Comparison of ENCODE assay signal across 1 cellular context in the genomic region with DNA sequence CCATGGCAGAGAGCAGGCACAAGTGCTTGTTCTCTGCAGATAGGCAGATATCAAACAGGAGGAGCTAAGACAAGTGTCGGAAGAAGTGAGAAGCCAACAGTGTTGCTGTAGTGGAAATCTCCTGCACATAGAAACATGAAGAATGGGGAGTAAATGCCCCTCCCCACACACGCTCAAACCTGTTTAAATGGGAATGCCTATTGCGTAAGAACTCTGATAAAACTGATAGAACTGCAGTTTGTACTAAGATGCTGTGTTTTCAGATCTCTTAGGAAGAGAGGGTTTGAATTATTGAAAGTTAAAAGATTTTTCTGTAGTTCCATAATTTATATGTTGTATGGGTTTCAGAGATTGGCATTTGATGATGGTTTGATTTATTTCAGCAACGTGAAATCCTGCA.
TF ChIP-seq lines count a peak whose summit lies in the region.

No MANE protein-coding gene starts in this region.

TF ChIP-seq in GM23338, 12 proteins besides CTCF, POLR2A, EP300 and RAD21:
- no peak for TF ChIP-seq NANOG (IDR thresholded peaks at IDR 0.05; ENCODE audit: borderline replicate concordance)
- TF ChIP-seq REST (IDR thresholded peaks at IDR 0.05; ENCODE audit: unreplicated experiment): no peak
- no peak for TF ChIP-seq ETS1 (IDR thresholded peaks at IDR 0.05)
- no peak for TF ChIP-seq JUNB (IDR thresholded peaks at IDR 0.05; ENCODE audit: unreplicated experiment)
- no peak for TF ChIP-seq CREB1 (CRISPR knock-in tag; IDR thresholded peaks at IDR 0.05; ENCODE audit: low read depth)
- TF ChIP-seq EZH2 (IDR thresholded peaks at IDR 0.05; ENCODE audit: low read depth, unreplicated experiment): no peak
- TF ChIP-seq EZH2phosphoT487 (IDR thresholded peaks at IDR 0.05; ENCODE audit: unreplicated experiment): no peak
- TF ChIP-seq STAT1 (IDR thresholded peaks at IDR 0.05; ENCODE audit: unreplicated experiment): no peak
- no peak for TF ChIP-seq ZNF462 (CRISPR knock-in tag; IDR thresholded peaks at IDR 0.05)
- TF ChIP-seq ZNF114 (CRISPR knock-in tag; IDR thresholded peaks at IDR 0.05): no peak
- TF ChIP-seq POLR2AphosphoS5 (IDR thresholded peaks at IDR 0.05; ENCODE audit: low read depth): no peak
- no peak for TF ChIP-seq ZNF331 (CRISPR knock-in tag; IDR thresholded peaks at IDR 0.05; ENCODE audit: low read depth)
